ENCODE assay signal across 30 cellular contexts in genomic region chr1:168760781-168761180, GRCh38. TPM values are rescaled to one million over a fixed set of nuclear protein-coding genes. Genes with fewer than 3 reads are reported as not detected.
DNase-seq lines count a peak whose midpoint lies in the region; ATAC-seq and TF ChIP-seq lines count a peak whose summit lies in the region.
"Had no signal": no experiment of that assay in that cellular context is flagged by ENCODE, and none has a peak within 500 bp of the region (broad histone marks: within the 10 kb centered on the region; RNA-seq: fewer than 3 reads in every experiment).

No MANE protein-coding gene starts in this region.

- TF ChIP-seq POLR2A in thyroid gland (IDR thresholded peaks at IDR 0.05) = no peak

- ATAC-seq in HG02884 (IDR thresholded peaks at IDR 0.05; ENCODE audit: unreplicated experiment) = no peak
- ATAC-seq: A549; CD8-positive, alpha-beta T cell had no signal

- intact Hi-C loops in thyroid gland (cut with DNase I) = no loop called here

- no peak for TF ChIP-seq CTCF in thyroid gland (IDR thresholded peaks at IDR 0.05)

- no peak overlapping the region for H3K4me3 ChIP-seq in thyroid gland (replicated peaks in 1 of 3)
- H3K4me3 ChIP-seq: A549; BLaER1; BLaER1 treated with 17β-estradiol and CSF1 and Interleukin-3, amounts not matched to agents 10 nM and 100 nM had no signal

- 40 to 49% methylated on average over 4 of the region's 4 CpGs for WGBS in thyroid gland, 2 donors

- H3K27me3 ChIP-seq in thyroid gland = no peaks in the 10 kb centered on the region
- H3K27me3 ChIP-seq: BE2C; BLaER1; BLaER1 treated with 17β-estradiol and CSF1 and Interleukin-3, amounts not matched to agents 10 nM and 100 nM had no signal

- DNase-seq in thyroid gland = peak; percentile 53 to 60
- DNase-seq: 8988T; ACHN; AML-193; BE2C; C1 segment of cervical spinal cord; Caco-2; Calu3; CD4-positive, alpha-beta memory T cell; CD4-positive, alpha-beta T cell; CD4-positive, CD25-positive, alpha-beta regulatory T cell; CD8-positive, alpha-beta memory T cell; CD8-positive, alpha-beta T cell; COR-L47; DMS 273 treated with DMSO at 0.1 percent for 48 hours; DMS153; DMS53; DMS79; DMS79 treated with DMSO at 0.1 percent for 48 hours; DND-41; EL had no signal

- peak overlapping the region in 2 of 3 donors; percentile 26 to 42 for H3K27ac ChIP-seq in thyroid gland
- H3K27ac ChIP-seq: 22Rv1; A549; BLaER1; BLaER1 treated with 17β-estradiol and CSF1 and Interleukin-3, amounts not matched to agents 10 nM and 100 nM; C4-2B had no signal

- no peaks in the 10 kb centered on the region for H3K9me3 ChIP-seq in thyroid gland
- H3K9me3 ChIP-seq: A549; BE2C; BLaER1; BLaER1 treated with 17β-estradiol and CSF1 and Interleukin-3, amounts not matched to agents 10 nM and 100 nM; Caco-2 had no signal

- peaks cover 22 to 29% of the 10 kb centered on the region in 2 donors for H3K4me1 ChIP-seq in thyroid gland
- H3K4me1 ChIP-seq: A549 had no signal

- H3K36me3 ChIP-seq in thyroid gland = no peaks in the 10 kb centered on the region
- H3K36me3 ChIP-seq: BE2C; BLaER1; BLaER1 treated with 17β-estradiol and CSF1 and Interleukin-3, amounts not matched to agents 10 nM and 100 nM had no signal

RNA-seq across cellular contexts. Expression of gene DPT, which starts 31.8 kb away (rescaled TPM):
- total RNA-seq in thyroid gland = 100 to 1,000 TPM in 1 of 4 donors, 10 to 100 TPM in 3; 30.9 to 141 (median 56.5) TPM
- total RNA-seq: A172; A673; B cell; Caco-2; Calu3; CD4-positive, alpha-beta memory T cell; CD4-positive, alpha-beta T cell; CD4-positive, CD25-positive, alpha-beta regulatory T cell; CD8-positive, alpha-beta memory T cell; CD8-positive, alpha-beta T cell had no signal
